23 cellular contexts compared by ENCODE assay signal in genomic region chr14:57845802-57846531, GRCh38. TPM values are rescaled to one million over a fixed set of nuclear protein-coding genes. Genes with fewer than 3 reads are reported as not detected.
A peak's percentile ranks its signal among the peaks of the same experiment; 100 is the strongest.
DNase-seq lines count a peak whose midpoint lies in the region; ATAC-seq, FAIRE-seq and TF ChIP-seq lines count a peak whose summit lies in the region.
"Had no signal": no experiment of that assay in that cellular context is flagged by ENCODE, and none has a peak within 500 bp of the region (broad histone marks: within the 10 kb centered on the region; RNA-seq: fewer than 3 reads in every experiment).

No MANE protein-coding gene starts in this region.

- intact Hi-C loops in ascending aorta (cut with DNase I) = no loop called here

- peak; percentile 45 for FAIRE-seq in H54 (lab: Jason Lieb, UNC)
- FAIRE-seq in urothelium cell line (lab: Jason Lieb, UNC) = peak; percentile 79
- FAIRE-seq: GM12892 had no signal

- H3K9me3 ChIP-seq in ascending aorta (no peaks in the 10 kb centered on the region), right atrium auricular region (no peaks in the 10 kb centered on the region)
- H3K9me3 ChIP-seq: left lung, mucosa of descending colon, transverse colon had no signal

- DNase-seq in H54 (ENCODE audit: insufficient read length, low spot score) (no peak), ascending aorta (ENCODE audit: low spot score in 2 of 2) (no peak), right atrium auricular region (ENCODE audit: low spot score) (no peak), urothelium cell line (ENCODE audit: low spot score) (no peak), anterior cingulate cortex (lab: John Stamatoyannopoulos, UW) (no peak), DMS153 treated with DMSO at 0.1 percent for 48 hours (lab: John Stamatoyannopoulos, UW; ENCODE audit: unreplicated experiment) (no peak)
- DNase-seq: activated CD8-positive, alpha-beta memory T cell treated with anti-CD3 and anti-CD28 coated beads for 24 hours; activated T-cell treated with anti-CD3 and anti-CD28 coated beads, Interleukin-2, amount 50 U/mL, for 48 hours; C1 segment of cervical spinal cord; caudate nucleus; glutamatergic neuron; KBM-7; left lung; mucosa of descending colon; NCI-H187 treated with DMSO at 0.1 percent for 48 hours; NCI-H446 treated with DMSO at 0.1 percent for 48 hours; NK-92 treated with Interleukin-12 subunit alpha and Interleukin-12 subunit beta, amount 100 ng/mL, for 24 hours; T1000; transverse colon had no signal

- TF ChIP-seq POLR2A in H54 (IDR thresholded peaks at IDR 0.05; ENCODE audit: low read depth, low read length) = no peak

- no peak for ATAC-seq in GM19395 (IDR thresholded peaks at IDR 0.05; ENCODE audit: unreplicated experiment)
- ATAC-seq: activated CD4-positive, CD25-positive, alpha-beta regulatory T cell treated with anti-CD3 and anti-CD28 coated beads, Interleukin-2, amount 50 U/mL, for 24 hours; mucosa of descending colon had no signal

- H3K4me1 ChIP-seq in ascending aorta (peaks cover 0 to 11% of the 10 kb centered on the region in 2 donors), right atrium auricular region (no peaks in the 10 kb centered on the region)
- H3K4me1 ChIP-seq: left lung, transverse colon had no signal

- H3K36me3 ChIP-seq in ascending aorta (no peaks in the 10 kb centered on the region), right atrium auricular region (no peaks in the 10 kb centered on the region)
- H3K36me3 ChIP-seq: left lung, transverse colon had no signal

- H3K27me3 ChIP-seq in ascending aorta (no peaks in the 10 kb centered on the region), right atrium auricular region (no peaks in the 10 kb centered on the region)
- H3K27me3 ChIP-seq: left lung, transverse colon had no signal

- TF ChIP-seq CTCF in ascending aorta (IDR thresholded peaks at IDR 0.05) (no peak), right atrium auricular region (IDR thresholded peaks at IDR 0.05) (no peak)

- H3K27ac ChIP-seq in ascending aorta (peak overlapping the region; percentile 27 to 65), right atrium auricular region (peak overlapping the region; percentile 22 to 25)
- H3K27ac ChIP-seq: left lung, RWPE1, transverse colon had no signal

- no peak overlapping the region for H3K4me3 ChIP-seq in ascending aorta
- H3K4me3 ChIP-seq in right atrium auricular region = no peak overlapping the region
- H3K4me3 ChIP-seq: left lung, mucosa of descending colon, transverse colon had no signal

RNA-seq across cellular contexts. Expression of gene SLC35F4, which starts 19.9 kb away (rescaled TPM):
- total RNA-seq in ascending aorta (not detected), right atrium auricular region (not detected)
- total RNA-seq: left lung, mucosa of descending colon, transverse colon had no signal
